In the genomic region with DNA sequence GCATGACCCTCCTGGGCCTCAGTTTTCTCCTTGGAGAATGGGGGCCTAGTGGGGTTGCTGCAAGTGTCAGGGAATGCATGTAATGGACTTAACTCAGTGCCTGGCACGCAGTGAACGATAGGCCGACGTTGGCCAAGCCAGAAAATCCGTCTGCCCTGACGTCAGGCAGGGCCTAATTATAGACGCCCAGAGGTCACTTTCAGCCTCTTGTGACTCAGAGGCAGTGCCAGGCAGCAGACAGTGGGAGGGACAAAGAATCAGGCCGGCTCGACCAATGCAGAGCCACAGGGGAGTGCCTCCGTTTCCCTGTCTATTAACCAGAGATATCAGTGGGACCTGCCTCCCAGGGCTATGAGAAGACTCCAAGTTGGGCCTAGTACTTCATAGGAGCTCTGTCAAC, we compare ENCODE assay signal across 9 cellular contexts.
DNase-seq lines count a peak whose midpoint lies in the region; ATAC-seq and TF ChIP-seq lines count a peak whose summit lies in the region.
"Had no signal": no experiment of that assay in that cellular context is flagged by ENCODE, and none has a peak within 500 bp of the region (broad histone marks: within the 10 kb centered on the region; RNA-seq: fewer than 3 reads in every experiment).

No MANE protein-coding gene starts in this region.

- H3K27ac Mint-ChIP-seq in stimulated activated naive CD8-positive, alpha-beta T cell treated with anti-CD3 and anti-CD28 coated beads, Interleukin-15, amount 100 ng/mL, for 72 hours: no peak overlapping the region

- ATAC-seq in HG03196 (IDR thresholded peaks at IDR 0.05; ENCODE audit: unreplicated experiment): no peak
- no peak for ATAC-seq in stimulated activated naive CD8-positive, alpha-beta T cell treated with anti-CD3 and anti-CD28 coated beads, Interleukin-15, amount 100 ng/mL, for 72 hours

- H3K27me3 ChIP-seq in left ventricle myocardium inferior (ENCODE audit: low read depth): no peaks in the 10 kb centered on the region

- TF ChIP-seq CTCF in left ventricle myocardium inferior (IDR thresholded peaks at IDR 0.05; ENCODE audit: borderline replicate concordance): no peak

- H3K4me1 Mint-ChIP-seq in stimulated activated naive CD8-positive, alpha-beta T cell treated with anti-CD3 and anti-CD28 coated beads, Interleukin-15, amount 100 ng/mL, for 72 hours: no peaks in the 10 kb centered on the region

- peaks cover 6% of the 10 kb centered on the region for H3K9me3 ChIP-seq in left ventricle myocardium inferior (replicated peaks)

- H3K9me3 Mint-ChIP-seq in stimulated activated naive CD8-positive, alpha-beta T cell treated with anti-CD3 and anti-CD28 coated beads, Interleukin-15, amount 100 ng/mL, for 72 hours: peaks cover 0 to 6% of the 10 kb centered on the region in 2 donors

- no peaks in the 10 kb centered on the region for H3K36me3 ChIP-seq in left ventricle myocardium inferior

- H3K4me1 ChIP-seq in left ventricle myocardium inferior: peaks cover 28% of the 10 kb centered on the region

- H3K4me3 Mint-ChIP-seq in stimulated activated naive CD8-positive, alpha-beta T cell treated with anti-CD3 and anti-CD28 coated beads, Interleukin-15, amount 100 ng/mL, for 72 hours: no peak overlapping the region

- peaks cover 14% of the 10 kb centered on the region for H3K27me3 Mint-ChIP-seq in stimulated activated naive CD8-positive, alpha-beta T cell treated with anti-CD3 and anti-CD28 coated beads, Interleukin-15, amount 100 ng/mL, for 72 hours

- peak; percentile 70 for DNase-seq in Daoy (ENCODE audit: low read depth)
- DNase-seq in anterior cingulate cortex (lab: John Stamatoyannopoulos, UW): peak in 52 of 58 donors; percentile 3 to 94 (median 65)
- peak; percentile 82 for DNase-seq in left ventricle myocardium inferior
- peak; percentile 40 for DNase-seq in pulmonary artery endothelial cell (ENCODE audit: low read depth, low spot score)
- no peak for DNase-seq in NCI-H748 treated with DMSO at 0.1 percent for 48 hours (lab: John Stamatoyannopoulos, UW)
- DNase-seq in Kasumi-1 (lab: John Stamatoyannopoulos, UW): no peak
- no peak for DNase-seq in stimulated activated naive CD8-positive, alpha-beta T cell treated with anti-CD3 and anti-CD28 coated beads, Interleukin-15, amount 100 ng/mL, for 72 hours
- DNase-seq: NCI-H2171 had no signal

- H3K27ac ChIP-seq in left ventricle myocardium inferior (replicated peaks): peak overlapping the region; percentile 91

- H3K4me3 ChIP-seq in left ventricle myocardium inferior: no peak overlapping the region

- intact Hi-C loops in left ventricle myocardium inferior (cut with micrococcal nuclease): no loop called here

Comparison
In these comparisons a context has a peak if more than half of its experiments do, and no peak if none do; other contexts are left out.
1. DNase-seq: peak in Daoy (single experiment), anterior cingulate cortex (52 of 58), left ventricle myocardium inferior (single experiment) and pulmonary artery endothelial cell (single experiment); none in NCI-H748 treated with DMSO at 0.1 percent for 48 hours (single experiment), Kasumi-1 (0 of 2) and stimulated activated naive CD8-positive, alpha-beta T cell treated with anti-CD3 and anti-CD28 coated beads, Interleukin-15, amount 100 ng/mL, for 72 hours (0 of 2).